In genomic region chr3:5498981-5499380, GRCh38 we compare ENCODE assay signal across 13 cellular contexts.
DNase-seq lines count a peak whose midpoint lies in the region; ATAC-seq and TF ChIP-seq lines count a peak whose summit lies in the region.
"Had no signal": no experiment of that assay in that cellular context is flagged by ENCODE, and none has a peak within 500 bp of the region (broad histone marks: within the 10 kb centered on the region; RNA-seq: fewer than 3 reads in every experiment).

No MANE protein-coding gene starts in this region.

- no peak for DNase-seq in OCI-LY7 (ENCODE audit: low spot score)
- DNase-seq in left cardiac atrium = no peak
- DNase-seq in activated T-helper 2 cell treated with anti-CD3 and anti-CD28 coated beads, Interferon-gamma antibody, Interleukin-2, Interleukin-4, amounts not matched to agents 10 μg/mL and 5 μg/mL and 100 μg/mL, durations not matched to agents 14 hours and 24 hours and 36 hours (ENCODE audit: low spot score) = no peak
- no peak for DNase-seq in activated CD4-positive, alpha-beta T cell treated with anti-CD3 and anti-CD28 coated beads, Interleukin-2, amount 50 U/mL, for 48 hours
- DNase-seq in activated naive CD4-positive, alpha-beta T cell treated with anti-CD3 and anti-CD28 coated beads for 36 hours = no peak
- DNase-seq: colonic mucosa, NCI-H187 treated with DMSO at 0.1 percent for 48 hours had no signal

- no peak overlapping the region for H2AFZ ChIP-seq in OCI-LY7 (ENCODE audit: low read length)

- H3K4me3 Mint-ChIP-seq in activated T-helper 2 cell treated with anti-CD3 and anti-CD28 coated beads, Interferon-gamma antibody, Interleukin-2, Interleukin-4, amounts not matched to agents 10 μg/mL and 5 μg/mL and 100 μg/mL, durations not matched to agents 14 hours and 24 hours and 36 hours (ENCODE audit: low read depth) = no peak overlapping the region
- no peak overlapping the region for H3K4me3 Mint-ChIP-seq in activated naive CD4-positive, alpha-beta T cell treated with anti-CD3 and anti-CD28 coated beads for 36 hours
- H3K4me3 Mint-ChIP-seq: CD14-positive monocyte; T-helper 2 cell treated with Interferon-gamma antibody and Interleukin-4, amounts not matched to agents 5 μg/mL and 100 μg/mL, for 36 hours had no signal

- H3K27ac Mint-ChIP-seq in activated T-helper 2 cell treated with anti-CD3 and anti-CD28 coated beads, Interferon-gamma antibody, Interleukin-2, Interleukin-4, amounts not matched to agents 10 μg/mL and 5 μg/mL and 100 μg/mL, durations not matched to agents 14 hours and 24 hours and 36 hours = no peak overlapping the region
- no peak overlapping the region for H3K27ac Mint-ChIP-seq in activated naive CD4-positive, alpha-beta T cell treated with anti-CD3 and anti-CD28 coated beads for 36 hours
- H3K27ac Mint-ChIP-seq: CD14-positive monocyte; T-helper 2 cell treated with Interferon-gamma antibody and Interleukin-4, amounts not matched to agents 5 μg/mL and 100 μg/mL, for 36 hours had no signal

- H3K36me3 ChIP-seq in OCI-LY7 (ENCODE audit: insufficient read depth, low read length) = no peaks in the 10 kb centered on the region
- H3K36me3 ChIP-seq: colonic mucosa, suprapubic skin had no signal

- no peaks in the 10 kb centered on the region for H3K4me1 Mint-ChIP-seq in activated T-helper 2 cell treated with anti-CD3 and anti-CD28 coated beads, Interferon-gamma antibody, Interleukin-2, Interleukin-4, amounts not matched to agents 10 μg/mL and 5 μg/mL and 100 μg/mL, durations not matched to agents 14 hours and 24 hours and 36 hours (ENCODE audit: low read depth)
- no peaks in the 10 kb centered on the region for H3K4me1 Mint-ChIP-seq in activated naive CD4-positive, alpha-beta T cell treated with anti-CD3 and anti-CD28 coated beads for 36 hours (ENCODE audit: low read depth)

- POLR2A ChIA-PET in OCI-LY7 (lab: Charles Lee) = interaction anchor here (0.6 kb wide), 1 partner anchor 251 kb away, joined by 6 read pairs; no protein-coding TSS in a partner anchor

- H3K4me1 ChIP-seq in OCI-LY7 (ENCODE audit: insufficient read depth, low read length, poor library complexity, severe bottlenecking) = peaks cover 10% of the 10 kb centered on the region
- H3K4me1 ChIP-seq: colonic mucosa, suprapubic skin had no signal

- no peaks in the 10 kb centered on the region for H4K20me1 ChIP-seq in OCI-LY7 (ENCODE audit: insufficient read depth, low read length)

- no peaks in the 10 kb centered on the region for H3K36me3 Mint-ChIP-seq in activated T-helper 2 cell treated with anti-CD3 and anti-CD28 coated beads, Interferon-gamma antibody, Interleukin-2, Interleukin-4, amounts not matched to agents 10 μg/mL and 5 μg/mL and 100 μg/mL, durations not matched to agents 14 hours and 24 hours and 36 hours (ENCODE audit: low read depth)
- no peaks in the 10 kb centered on the region for H3K36me3 Mint-ChIP-seq in activated naive CD4-positive, alpha-beta T cell treated with anti-CD3 and anti-CD28 coated beads for 36 hours (ENCODE audit: low read depth)
- H3K36me3 Mint-ChIP-seq: CD14-positive monocyte had no signal

- H3K4me2 ChIP-seq in OCI-LY7 (ENCODE audit: low read length) = peak overlapping the region; percentile 45; the same call in 1 of the 2 replicates

- intact Hi-C loops in OCI-LY7 (cut with micrococcal nuclease; ENCODE audit: unreplicated experiment) (no loop called here), left cardiac atrium (cut with DNase I) (no loop called here)
- intact Hi-C loops in activated T-helper 2 cell treated with anti-CD3 and anti-CD28 coated beads, Interferon-gamma antibody, Interleukin-2, Interleukin-4, amounts not matched to agents 10 μg/mL and 5 μg/mL and 100 μg/mL, durations not matched to agents 14 hours and 24 hours and 36 hours (cut with micrococcal nuclease) = no loop called here
- intact Hi-C loops in activated naive CD4-positive, alpha-beta T cell treated with anti-CD3 and anti-CD28 coated beads for 36 hours (cut with micrococcal nuclease) = no loop called here

- no peak overlapping the region for H3K4me3 ChIP-seq in OCI-LY7 (ENCODE audit: low read depth, low read length, poor library complexity, severe bottlenecking)
- H3K4me3 ChIP-seq: colonic mucosa, suprapubic skin had no signal

- BruUV-seq in OCI-LY7 (replicated peaks; lab: Mats Ljungman, UMichigan) = no TSS peak

- H3K9me3 Mint-ChIP-seq in activated T-helper 2 cell treated with anti-CD3 and anti-CD28 coated beads, Interferon-gamma antibody, Interleukin-2, Interleukin-4, amounts not matched to agents 10 μg/mL and 5 μg/mL and 100 μg/mL, durations not matched to agents 14 hours and 24 hours and 36 hours = no peaks in the 10 kb centered on the region
- no peaks in the 10 kb centered on the region for H3K9me3 Mint-ChIP-seq in activated naive CD4-positive, alpha-beta T cell treated with anti-CD3 and anti-CD28 coated beads for 36 hours
- H3K9me3 Mint-ChIP-seq: T-helper 2 cell treated with Interferon-gamma antibody and Interleukin-4, amounts not matched to agents 5 μg/mL and 100 μg/mL, for 36 hours had no signal

- no peak for TF ChIP-seq CTCF in OCI-LY7 (conservative IDR thresholded peaks at IDR 0.05; ENCODE audit: low read length)

- no peaks in the 10 kb centered on the region for H3K9me2 ChIP-seq in OCI-LY7 (ENCODE audit: insufficient read depth, low read length)

- CTCF ChIA-PET in OCI-LY7 (lab: Charles Lee; ENCODE audit: unreplicated experiment) = no interaction called here
- CTCF ChIA-PET in activated naive CD4-positive, alpha-beta T cell treated with anti-CD3 and anti-CD28 coated beads for 36 hours (lab: Charles Lee) = no interaction called here

- H3K9me3 ChIP-seq in OCI-LY7 (ENCODE audit: low read length) = no peaks in the 10 kb centered on the region
- H3K9me3 ChIP-seq: colonic mucosa, suprapubic skin had no signal

- H3K27me3 Mint-ChIP-seq in activated T-helper 2 cell treated with anti-CD3 and anti-CD28 coated beads, Interferon-gamma antibody, Interleukin-2, Interleukin-4, amounts not matched to agents 10 μg/mL and 5 μg/mL and 100 μg/mL, durations not matched to agents 14 hours and 24 hours and 36 hours (ENCODE audit: low read depth) = no peaks in the 10 kb centered on the region
- H3K27me3 Mint-ChIP-seq in activated naive CD4-positive, alpha-beta T cell treated with anti-CD3 and anti-CD28 coated beads for 36 hours (ENCODE audit: low read depth) = no peaks in the 10 kb centered on the region

- no peak overlapping the region for H3K27ac ChIP-seq in OCI-LY7 (ENCODE audit: low read depth, low read length, poor library complexity, severe bottlenecking)
- H3K27ac ChIP-seq: colonic mucosa, suprapubic skin had no signal

- no peaks in the 10 kb centered on the region for H3K79me2 ChIP-seq in OCI-LY7 (ENCODE audit: insufficient read depth, low read depth, low read length)

- ATAC-seq in GM19035 (IDR thresholded peaks at IDR 0.05; ENCODE audit: unreplicated experiment) = peak; percentile 25
- ATAC-seq in GM21723 (IDR thresholded peaks at IDR 0.05; ENCODE audit: unreplicated experiment) = peak; percentile 46
- ATAC-seq in HG03103 (IDR thresholded peaks at IDR 0.05; ENCODE audit: low read depth, unreplicated experiment) = peak; percentile 35
- no peak for ATAC-seq in left cardiac atrium

Comparison
In these comparisons a context has a peak if more than half of its experiments do, and no peak if none do; other contexts are left out.
1. ATAC-seq: peak in GM19035 (single experiment), GM21723 (single experiment) and HG03103 (single experiment); none in left cardiac atrium (0 of 2).